In genomic region chr1:64743954-64744491, GRCh38 we compare ENCODE assay signal across 8 cellular contexts. TPM values are rescaled to one million over a fixed set of nuclear protein-coding genes. Genes with fewer than 3 reads are reported as not detected.
DNase-seq lines count a peak whose midpoint lies in the region; ATAC-seq, FAIRE-seq and TF ChIP-seq lines count a peak whose summit lies in the region.

No MANE protein-coding gene starts in this region.

- H2AFZ ChIP-seq in endothelial cell of umbilical vein (ENCODE audit: low read depth, low read length) (peak overlapping the region; percentile 89), osteoblast (ENCODE audit: low read length) (peak overlapping the region; percentile 73)

- H3K4me2 ChIP-seq in endothelial cell of umbilical vein (ENCODE audit: insufficient read depth, low read length): peak overlapping the region; percentile 94
- peak overlapping the region; percentile 91 for H3K4me2 ChIP-seq in osteoblast (ENCODE audit: insufficient read depth, low read length)

- H3K9me1 ChIP-seq in endothelial cell of umbilical vein (replicated peaks; ENCODE audit: control insufficient read depth, extremely low read depth, insufficient read depth, low read length): no peaks in the 10 kb centered on the region

- in situ Hi-C loops in G401 (cut with HindIII; ENCODE audit: low sequenced_read_pairs): no loop called here

- no peak for ATAC-seq in HG02884 (IDR thresholded peaks at IDR 0.05; ENCODE audit: unreplicated experiment)
- ATAC-seq in activated CD4-positive, CD25-positive, alpha-beta regulatory T cell treated with anti-CD3 and anti-CD28 coated beads, Interleukin-2, amount 50 U/mL, for 24 hours: no peak

- H3K27ac ChIP-seq in endothelial cell of umbilical vein (ENCODE audit: insufficient read depth, low read depth, low read length) (peak overlapping the region; percentile 26), osteoblast (ENCODE audit: low read depth, low read length) (no peak overlapping the region)

- TF ChIP-seq CTCF in endothelial cell of umbilical vein (IDR thresholded peaks at IDR 0.05; ENCODE audit: extremely low read depth in 1 of 2, insufficient read depth in 1 of 2, low read depth in 1 of 2, low read length in 2 of 2) (no peak), osteoblast (IDR thresholded peaks at IDR 0.05; ENCODE audit: extremely low read depth, low read depth, low read length) (no peak)

- DNase-seq in G401 (ENCODE audit: low spot score) (peak; percentile 73), NCI-H345 treated with DMSO at 0.1 percent for 48 hours (lab: John Stamatoyannopoulos, UW; ENCODE audit: unreplicated experiment) (peak; percentile 51), endothelial cell of umbilical vein (ENCODE audit: low read depth, low spot score) (no peak), osteoblast (ENCODE audit: insufficient read length, low spot score, missing footprints) (no peak), SKM-1 (lab: John Stamatoyannopoulos, UW; ENCODE audit: unreplicated experiment) (no peak), 8988T (no peak)

- intact Hi-C loops in endothelial cell of umbilical vein (cut with micrococcal nuclease): loop anchor here (1.0 to 5.0 kb wide), 3 partner anchors 57 to 333 kb away; no protein-coding TSS in a partner anchor

- no peaks in the 10 kb centered on the region for H4K20me1 ChIP-seq in endothelial cell of umbilical vein (replicated peaks; ENCODE audit: control insufficient read depth, extremely low read depth, insufficient read depth, low read length)
- H4K20me1 ChIP-seq in osteoblast (ENCODE audit: insufficient read depth, low read length): no peaks in the 10 kb centered on the region

- H3K27me3 ChIP-seq in endothelial cell of umbilical vein (ENCODE audit: control insufficient read depth in 2 of 2, insufficient read depth in 2 of 2, low read length in 2 of 2) (no peaks in the 10 kb centered on the region), osteoblast (ENCODE audit: insufficient read depth, low read length) (no peaks in the 10 kb centered on the region)

- no peak for FAIRE-seq in endothelial cell of umbilical vein (lab: Jason Lieb, UNC)

- CTCF ChIA-PET in endothelial cell of umbilical vein (lab: Charles Lee): interaction anchor here (0.5 to 0.6 kb wide), 2 partner anchors 76 to 79 kb away, joined by 3 read pairs; no protein-coding TSS in a partner anchor

- no TSS peak for BruUV-seq in endothelial cell of umbilical vein (replicated peaks; lab: Mats Ljungman, UMichigan)

- dilution Hi-C loops in endothelial cell of umbilical vein (cut with MboI; ENCODE audit: extremely low pct_ligation_motif_present, low sequenced_read_pairs): no loop called here

- H3K79me2 ChIP-seq in endothelial cell of umbilical vein (ENCODE audit: control insufficient read depth, insufficient read depth, low read length) (peaks cover 2% of the 10 kb centered on the region), osteoblast (ENCODE audit: insufficient read depth, low read length) (no peaks in the 10 kb centered on the region)

- H3K9ac ChIP-seq in endothelial cell of umbilical vein (replicated peaks; ENCODE audit: extremely low read depth, insufficient read depth, low read length): peak overlapping the region; percentile 85

- TF ChIP-seq POLR2A in endothelial cell of umbilical vein (IDR thresholded peaks at IDR 0.05; ENCODE audit: low read depth, low read length): no peak

- H3K4me1 ChIP-seq in endothelial cell of umbilical vein (ENCODE audit: control insufficient read depth, extremely low read depth, insufficient read depth, low read length): peaks cover 6% of the 10 kb centered on the region
- H3K4me1 ChIP-seq in osteoblast (ENCODE audit: insufficient read depth, low read length): peaks cover 5% of the 10 kb centered on the region

- H3K9me3 ChIP-seq in endothelial cell of umbilical vein (replicated peaks; ENCODE audit: control insufficient read depth, insufficient read depth, low read length) (no peaks in the 10 kb centered on the region), osteoblast (ENCODE audit: low read depth, low read length) (no peaks in the 10 kb centered on the region)

- POLR2A ChIA-PET in endothelial cell of umbilical vein (lab: Charles Lee): no interaction called here

- H3K36me3 ChIP-seq in endothelial cell of umbilical vein (ENCODE audit: control insufficient read depth in 2 of 2, extremely low read depth in 1 of 2, insufficient read depth in 2 of 2, low read length in 2 of 2) (no peaks in the 10 kb centered on the region), osteoblast (ENCODE audit: insufficient read depth, low read length) (no peaks in the 10 kb centered on the region)

- H3K4me3 ChIP-seq in endothelial cell of umbilical vein (replicated peaks in 1 of 3; ENCODE audit: insufficient read depth in 1 of 3, low read depth in 1 of 3, low read length in 3 of 3) (peak overlapping the region; percentile 61 to 89 (median 71)), osteoblast (ENCODE audit: insufficient read depth, low read length) (peak overlapping the region; percentile 80)

TF ChIP-seq in endothelial cell of umbilical vein, 7 proteins besides CTCF, POLR2A, EP300 and RAD21:
- TF ChIP-seq POLR2AphosphoS5 (IDR thresholded peaks at IDR 0.05; ENCODE audit: insufficient read depth, low read depth, low read length): no peak
- no peak for TF ChIP-seq MAX (IDR thresholded peaks at IDR 0.05; ENCODE audit: insufficient read depth, insufficient read length)
- TF ChIP-seq FOS (IDR thresholded peaks at IDR 0.05; ENCODE audit: borderline replicate concordance, insufficient read depth, low read length): no peak
- TF ChIP-seq GATA2 (IDR thresholded peaks at IDR 0.05; ENCODE audit: insufficient read depth, insufficient read length, low read depth, low read length): no peak
- no peak for TF ChIP-seq EZH2 (IDR thresholded peaks at IDR 0.05; ENCODE audit: borderline replicate concordance, low read depth, low read length, severe bottlenecking)
- TF ChIP-seq MYC (IDR thresholded peaks at IDR 0.05; ENCODE audit: low read depth, low read length): no peak
- TF ChIP-seq JUN (IDR thresholded peaks at IDR 0.05; ENCODE audit: borderline replicate concordance, insufficient read depth, insufficient read length, low read depth): no peak

RNA-seq across cellular contexts. Expression of gene RAVER2, which starts 0.9 kb away (rescaled TPM):
- total RNA-seq in G401 (2014; rRNA removed; shearing (Covaris generic)): 20.5 and 21.2 TPM in 2 replicates
- total RNA-seq in endothelial cell of umbilical vein: 10.3 and 13.9 TPM in 2 replicates
- polyA plus RNA-seq in endothelial cell of umbilical vein: 4.4 and 6.0 TPM in 2 replicates
- polyA plus RNA-seq in endothelial cell of umbilical vein (2011; cell fraction: cytosol; rRNA removed): 6.5 TPM in 2 replicates
- 13.3 and 16.0 TPM in 2 replicates for polyA plus RNA-seq in endothelial cell of umbilical vein (2011; cell fraction: nucleus; rRNA removed)
- 7.2 and 10.2 TPM in 2 replicates for polyA plus RNA-seq in endothelial cell of umbilical vein (2012)
- polyA minus RNA-seq in endothelial cell of umbilical vein: 9.6 and 11.3 TPM in 2 replicates
- polyA minus RNA-seq in endothelial cell of umbilical vein (2011; cell fraction: cytosol; rRNA and poly(A)+ RNA removed): 8.3 TPM
- 10.3 and 13.7 TPM in 2 replicates for polyA minus RNA-seq in endothelial cell of umbilical vein (2011; cell fraction: nucleus; rRNA and poly(A)+ RNA removed)
- 16.5 and 17.4 TPM in 2 replicates for total RNA-seq in osteoblast

Comparison
In these comparisons a context has a peak if more than half of its experiments do, and no peak if none do; other contexts are left out.
1. DNase-seq: peak in G401 (single experiment) and NCI-H345 treated with DMSO at 0.1 percent for 48 hours (single experiment); none in endothelial cell of umbilical vein (single experiment), osteoblast (single experiment), SKM-1 (single experiment) and 8988T (single experiment).